In genomic region chr18:23992941-23993280, GRCh38 we compare ENCODE assay signal across 15 cellular contexts. TPM values are rescaled to one million over a fixed set of nuclear protein-coding genes. Genes with fewer than 3 reads are reported as not detected.
A peak's percentile ranks its signal among the peaks of the same experiment; 100 is the strongest.
DNase-seq lines count a peak whose midpoint lies in the region; ATAC-seq and TF ChIP-seq lines count a peak whose summit lies in the region.
"Had no signal": no experiment of that assay in that cellular context is flagged by ENCODE, and none has a peak within 500 bp of the region (broad histone marks: within the 10 kb centered on the region; RNA-seq: fewer than 3 reads in every experiment).

No MANE protein-coding gene starts in this region.

- TF ChIP-seq CTCF in GM12865 (IDR thresholded peaks at IDR 0.05; ENCODE audit: insufficient read depth, low read depth, low read length, missing control alignments) (no peak), chondrocyte (IDR thresholded peaks at IDR 0.05) (no peak), WTC11 (IDR thresholded peaks at IDR 0.05) (no peak)

- H3K4me3 ChIP-seq in GM12865 (ENCODE audit: low read depth, low read length): peak overlapping the region; percentile 55
- H3K4me3 ChIP-seq: A549 had no signal

- peaks cover 4% of the 10 kb centered on the region for H3K27me3 Mint-ChIP-seq in activated CD4-positive, alpha-beta T cell treated with anti-CD3 and anti-CD28 coated beads, Interleukin-2, amount 10 ng/mL, durations not matched to agents 24 days and 14 days
- no peaks in the 10 kb centered on the region for H3K27me3 Mint-ChIP-seq in activated naive CD8-positive, alpha-beta T cell
- H3K27me3 Mint-ChIP-seq in naive thymus-derived CD8-positive, alpha-beta T cell: no peaks in the 10 kb centered on the region
- H3K27me3 Mint-ChIP-seq in chondrocyte (ENCODE audit: low read depth) (peaks cover 5% of the 10 kb centered on the region), WTC11 (ENCODE audit: low read depth) (no peaks in the 10 kb centered on the region)

- peaks cover 23% of the 10 kb centered on the region for H3K4me1 Mint-ChIP-seq in activated CD4-positive, alpha-beta T cell treated with anti-CD3 and anti-CD28 coated beads, Interleukin-2, amount 10 ng/mL, durations not matched to agents 24 days and 14 days
- H3K4me1 Mint-ChIP-seq in activated naive CD8-positive, alpha-beta T cell (ENCODE audit: low read depth): peaks cover 53% of the 10 kb centered on the region
- peaks cover 7 to 57% (median 49%) of the 10 kb centered on the region in 4 donors for H3K4me1 Mint-ChIP-seq in naive thymus-derived CD8-positive, alpha-beta T cell
- H3K4me1 Mint-ChIP-seq in chondrocyte (ENCODE audit: low read depth) (peaks cover 7% of the 10 kb centered on the region), WTC11 (peaks cover 10% of the 10 kb centered on the region)

- DNase-seq in activated CD4-positive, alpha-beta T cell treated with anti-CD3 and anti-CD28 coated beads, Interleukin-2, amount 10 ng/mL, durations not matched to agents 24 days and 14 days: no peak
- no peak for DNase-seq in activated CD4-positive, alpha-beta T cell treated with anti-CD3 and anti-CD28 coated beads, Interleukin-2, amount 50 U/mL, for 4 hours
- DNase-seq in GM12865 (ENCODE audit: low read depth): no peak
- DNase-seq in naive thymus-derived CD8-positive, alpha-beta T cell: no peak
- DNase-seq in chondrocyte (ENCODE audit: low spot score): no peak
- DNase-seq in WTC11 (ENCODE audit: low spot score): no peak
- no peak for DNase-seq in SW480 (ENCODE audit: low spot score)
- DNase-seq: EL; H9; mesenchymal stem cell; NK-92 treated with Interleukin-12 subunit alpha and Interleukin-12 subunit beta, amount 100 ng/mL, for 24 hours; SIG-M5; trophoblast cell had no signal

- intact Hi-C loops in activated CD4-positive, alpha-beta T cell treated with anti-CD3 and anti-CD28 coated beads, Interleukin-2, amount 10 ng/mL, durations not matched to agents 24 days and 14 days (cut with micrococcal nuclease): loop anchor here (2.0 kb wide), 1 partner anchor 16 kb away; no protein-coding TSS in a partner anchor

- POLR2A ChIA-PET in naive thymus-derived CD8-positive, alpha-beta T cell (lab: Charles Lee): interaction anchor here (0.7 to 4.1 kb wide), 6 partner anchors 18 to 71 kb away, joined by 3 to 19 read pairs (median 6); partner anchors contain the start of gene TTC39C
- POLR2A ChIA-PET in WTC11 (lab: Charles Lee): no interaction called here

- H3K27ac Mint-ChIP-seq in activated CD4-positive, alpha-beta T cell treated with anti-CD3 and anti-CD28 coated beads, Interleukin-2, amount 10 ng/mL, durations not matched to agents 24 days and 14 days: peak overlapping the region; percentile 56
- H3K27ac Mint-ChIP-seq in activated naive CD8-positive, alpha-beta T cell: peak overlapping the region; percentile 64
- peak overlapping the region; percentile 77 to 98 (median 96) for H3K27ac Mint-ChIP-seq in naive thymus-derived CD8-positive, alpha-beta T cell
- H3K27ac Mint-ChIP-seq in chondrocyte (ENCODE audit: unreplicated experiment): no peak overlapping the region
- H3K27ac Mint-ChIP-seq in WTC11: no peak overlapping the region
- H3K27ac Mint-ChIP-seq: H9 had no signal

- peaks cover 7% of the 10 kb centered on the region for H3K9me3 Mint-ChIP-seq in activated CD4-positive, alpha-beta T cell treated with anti-CD3 and anti-CD28 coated beads, Interleukin-2, amount 10 ng/mL, durations not matched to agents 24 days and 14 days
- H3K9me3 Mint-ChIP-seq in activated naive CD8-positive, alpha-beta T cell (ENCODE audit: low read depth): no peaks in the 10 kb centered on the region
- peaks cover 0 to 1% (median 0%) of the 10 kb centered on the region in 9 donors for H3K9me3 Mint-ChIP-seq in naive thymus-derived CD8-positive, alpha-beta T cell
- H3K9me3 Mint-ChIP-seq in chondrocyte (ENCODE audit: low read depth): no peaks in the 10 kb centered on the region
- no peaks in the 10 kb centered on the region for H3K9me3 Mint-ChIP-seq in WTC11
- H3K9me3 Mint-ChIP-seq: H9 had no signal

- CTCF ChIA-PET in WTC11 (lab: Charles Lee): interaction anchor here (1.1 kb wide), 1 partner anchor 31 kb away, joined by 3 read pairs; no protein-coding TSS in a partner anchor

- peak in 1 of 2 donors; percentile 65 for ATAC-seq in naive thymus-derived CD8-positive, alpha-beta T cell
- no peak for ATAC-seq in WTC11
- ATAC-seq: A549 had no signal

- H3K4me3 Mint-ChIP-seq in activated CD4-positive, alpha-beta T cell treated with anti-CD3 and anti-CD28 coated beads, Interleukin-2, amount 10 ng/mL, durations not matched to agents 24 days and 14 days: peak overlapping the region; percentile 51
- peak overlapping the region; percentile 62 for H3K4me3 Mint-ChIP-seq in activated naive CD8-positive, alpha-beta T cell
- peak overlapping the region; percentile 49 to 82 (median 63) for H3K4me3 Mint-ChIP-seq in naive thymus-derived CD8-positive, alpha-beta T cell
- no peak overlapping the region for H3K4me3 Mint-ChIP-seq in chondrocyte (ENCODE audit: unreplicated experiment)
- no peak overlapping the region for H3K4me3 Mint-ChIP-seq in WTC11
- H3K4me3 Mint-ChIP-seq: H9 had no signal

- no peaks in the 10 kb centered on the region for H3K36me3 Mint-ChIP-seq in activated CD4-positive, alpha-beta T cell treated with anti-CD3 and anti-CD28 coated beads, Interleukin-2, amount 10 ng/mL, durations not matched to agents 24 days and 14 days (ENCODE audit: low read depth)
- peaks cover 2% of the 10 kb centered on the region for H3K36me3 Mint-ChIP-seq in activated naive CD8-positive, alpha-beta T cell
- H3K36me3 Mint-ChIP-seq in naive thymus-derived CD8-positive, alpha-beta T cell: no peaks in the 10 kb centered on the region
- no peaks in the 10 kb centered on the region for H3K36me3 Mint-ChIP-seq in chondrocyte (ENCODE audit: low read depth)
- no peaks in the 10 kb centered on the region for H3K36me3 Mint-ChIP-seq in WTC11

TF ChIP-seq in WTC11, 78 proteins besides CTCF, POLR2A, EP300 and RAD21:
- no peak for TF ChIP-seq TEAD1 (CRISPR knock-in tag; IDR thresholded peaks at IDR 0.05)
- TF ChIP-seq AFF4 (CRISPR knock-in tag; IDR thresholded peaks at IDR 0.05; ENCODE audit: borderline replicate concordance): no peak
- no peak for TF ChIP-seq SMAD3 (CRISPR knock-in tag; IDR thresholded peaks at IDR 0.05; ENCODE audit: borderline replicate concordance)
- TF ChIP-seq ZNF416 (CRISPR knock-in tag; IDR thresholded peaks at IDR 0.05): no peak

RNA-seq across cellular contexts. Expression of gene TTC39C, which starts 21.6 kb away (rescaled TPM):
- total RNA-seq in activated CD4-positive, alpha-beta T cell treated with anti-CD3 and anti-CD28 coated beads, Interleukin-2, amount 10 ng/mL, durations not matched to agents 24 days and 14 days: 28.8 and 29.2 TPM in 2 replicates
- 10 to 100 TPM; 80.2 to 83.3 TPM for total RNA-seq in naive thymus-derived CD8-positive, alpha-beta T cell
- polyA plus RNA-seq in naive thymus-derived CD8-positive, alpha-beta T cell: 10 to 100 TPM; 36.5 to 60.6 (median 39.3) TPM
- total RNA-seq in chondrocyte: 6.6 to 11.2 TPM (median 10.4 TPM) in 3 replicates
- total RNA-seq in WTC11 (2021): 28.8 to 57.3 TPM (median 31.4 TPM) in 3 replicates

Comparison
In these comparisons a context has a peak if more than half of its experiments do, and no peak if none do; other contexts are left out.
1. H3K27ac Mint-ChIP-seq: peak in activated CD4-positive, alpha-beta T cell treated with anti-CD3 and anti-CD28 coated beads, Interleukin-2, amount 10 ng/mL, durations not matched to agents 24 days and 14 days (single experiment), activated naive CD8-positive, alpha-beta T cell (single experiment) and naive thymus-derived CD8-positive, alpha-beta T cell (10 of 10); none in chondrocyte (single experiment) and WTC11 (single experiment).
2. H3K4me3 Mint-ChIP-seq: peak in activated CD4-positive, alpha-beta T cell treated with anti-CD3 and anti-CD28 coated beads, Interleukin-2, amount 10 ng/mL, durations not matched to agents 24 days and 14 days (single experiment), activated naive CD8-positive, alpha-beta T cell (single experiment) and naive thymus-derived CD8-positive, alpha-beta T cell (10 of 10); none in chondrocyte (single experiment) and WTC11 (single experiment).